ENCODE assay signal across 1 cellular context in genomic region chr17:42421479-42422332, GRCh38.
TF ChIP-seq lines count a peak whose summit lies in the region.

No MANE protein-coding gene starts in this region.

TF ChIP-seq in GM12878, 131 proteins besides CTCF, POLR2A, EP300 and RAD21:
- TF ChIP-seq EGR1 (IDR thresholded peaks at IDR 0.05; ENCODE audit: borderline replicate concordance in 1 of 2, low read depth in 2 of 2, low read length in 2 of 2) (peak in 1 of 2 experiments; percentile 69; a peak in 1 of 3 replicates), HDGF (IDR thresholded peaks at IDR 0.05) (no peak)
